In the genomic region with DNA sequence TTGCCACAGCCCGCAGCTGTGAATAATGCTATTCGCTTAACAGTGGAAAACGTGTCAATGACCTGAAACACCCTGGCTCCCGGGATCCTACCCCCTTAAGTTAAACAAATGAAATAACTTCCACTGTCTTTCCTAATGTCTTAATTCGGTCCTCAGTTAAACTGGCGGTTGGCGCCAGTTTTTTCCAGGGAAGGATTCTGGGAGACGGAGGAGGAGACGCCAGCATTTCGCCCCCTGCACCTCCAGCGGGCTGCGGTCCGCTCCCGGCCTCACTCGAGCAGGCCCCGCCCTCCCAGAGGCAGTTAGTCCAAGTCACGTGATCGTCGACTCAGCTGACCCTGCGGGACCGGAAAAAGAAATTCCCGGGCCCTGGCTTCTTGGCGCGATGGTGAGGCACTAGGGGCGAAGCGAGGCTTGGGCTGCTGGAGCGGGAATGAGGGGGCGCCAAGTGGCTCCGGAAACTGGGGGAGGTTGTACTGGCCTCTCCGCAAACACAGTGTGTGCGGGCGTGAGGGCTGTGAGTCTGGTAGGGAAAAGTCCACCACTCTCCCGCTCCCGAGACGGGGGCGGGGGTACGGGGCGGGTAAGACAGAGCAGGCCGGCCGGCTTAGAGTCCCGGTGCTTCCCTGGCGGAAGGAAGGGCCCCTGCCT, we compare ENCODE assay signal across 7 cellular contexts. TPM values are rescaled to one million over a fixed set of nuclear protein-coding genes. Genes with fewer than 3 reads are reported as not detected.
DNase-seq lines count a peak whose midpoint lies in the region; FAIRE-seq and TF ChIP-seq lines count a peak whose summit lies in the region.

Gene COMMD4 (plus strand): TSS at position 359 of the 651 bp plus-strand sequence. CDS start 27 bp downstream, at position 386.

- FAIRE-seq in GM18507 (lab: Jason Lieb, UNC) = peak; percentile 84

- H3K9ac ChIP-seq in HUES48 (ENCODE audit: low read depth, low read length) = peak within 1 kb of the TSS; percentile 87

- BruUV-seq in OCI-LY7 (replicated peaks; lab: Mats Ljungman, UMichigan) = no TSS peak

- CTCF ChIA-PET in OCI-LY7 (lab: Charles Lee; ENCODE audit: unreplicated experiment) = interaction anchor here (0.6 kb wide), 1 partner anchor 12 kb away, joined by 3 read pairs; no protein-coding TSS in a partner anchor

- TF ChIP-seq CTCF in OCI-LY7 (conservative IDR thresholded peaks at IDR 0.05; ENCODE audit: low read length) (no peak), epithelial cell of esophagus (IDR thresholded peaks at IDR 0.05; ENCODE audit: insufficient read depth, low read depth, low read length, missing control alignments) (no peak)

- peaks cover 3% of the 10 kb centered on the region; the same call in 1 of the 2 replicates for H3K4me1 ChIP-seq in HUES48 (ENCODE audit: control insufficient read depth, insufficient read depth, low read length)
- peaks cover 14% of the 10 kb centered on the region for H3K4me1 ChIP-seq in OCI-LY7 (ENCODE audit: insufficient read depth, low read length, poor library complexity, severe bottlenecking)

- H2AFZ ChIP-seq in OCI-LY7 (ENCODE audit: low read length) = peak within 1 kb of the TSS; percentile 89

- no peaks in the 10 kb centered on the region for H3K9me2 ChIP-seq in OCI-LY7 (ENCODE audit: insufficient read depth, low read length)

- no peak for DNase-seq in GM18507 (ENCODE audit: extremely low spot score, insufficient read length, low read depth)
- DNase-seq in OCI-LY7 (ENCODE audit: low spot score) = peak; percentile 95
- DNase-seq in activated T-cell treated with anti-CD3 and anti-CD28 coated beads for 4 hours = peak; percentile 51
- DNase-seq in epithelial cell of esophagus (ENCODE audit: low read depth) = peak; percentile 92
- DNase-seq in middle frontal gyrus (ENCODE audit: extremely low spot score, low spot score) = peak; percentile 91
- DNase-seq in stimulated activated CD8-positive, alpha-beta memory T cell treated with anti-CD3 and anti-CD28 coated beads, Interleukin-15, amount 100 ng/mL, for 48 hours (ENCODE audit: low read depth in 2 of 2) = peak; percentile 73 to 75

- peak within 1 kb of the TSS; percentile 61 for H3K27ac ChIP-seq in HUES48 (ENCODE audit: low read depth, low read length)
- peak within 1 kb of the TSS; percentile 38 for H3K27ac ChIP-seq in OCI-LY7 (ENCODE audit: low read depth, low read length, poor library complexity, severe bottlenecking)

- peak within 1 kb of the TSS; percentile 98 for H3K4me2 ChIP-seq in OCI-LY7 (ENCODE audit: low read length)

- peaks cover 12% of the 10 kb centered on the region; the same call in 1 of the 2 replicates for H3K79me2 ChIP-seq in OCI-LY7 (ENCODE audit: insufficient read depth, low read depth, low read length)

- H3K9me3 ChIP-seq in HUES48 (ENCODE audit: control insufficient read depth, insufficient read depth, low read length) (no peaks in the 10 kb centered on the region), OCI-LY7 (ENCODE audit: low read length) (no peaks in the 10 kb centered on the region)

- H3K36me3 ChIP-seq in HUES48 (ENCODE audit: control insufficient read depth, insufficient read depth, low read length) (peaks cover 25% of the 10 kb centered on the region), OCI-LY7 (ENCODE audit: insufficient read depth, low read length) (peaks cover 15% of the 10 kb centered on the region; the same call in 1 of the 2 replicates)

- H4K20me1 ChIP-seq in OCI-LY7 (ENCODE audit: insufficient read depth, low read length) = no peaks in the 10 kb centered on the region

- H3K27me3 ChIP-seq in HUES48 (ENCODE audit: control insufficient read depth, insufficient read depth, low read length) = no peaks in the 10 kb centered on the region

- intact Hi-C loops in OCI-LY7 (cut with micrococcal nuclease; ENCODE audit: unreplicated experiment) = no loop called here

- POLR2A ChIA-PET in OCI-LY7 (lab: Charles Lee) = interaction anchor here (0.9 kb wide), 1 partner anchor 505 kb away, joined by 4 read pairs; no protein-coding TSS in a partner anchor

- H3K4me3 ChIP-seq in HUES48 (ENCODE audit: low read depth, low read length) (peak within 1 kb of the TSS; percentile 79), OCI-LY7 (ENCODE audit: low read depth, low read length, poor library complexity, severe bottlenecking) (peak within 1 kb of the TSS; percentile 93), epithelial cell of esophagus (ENCODE audit: low read length) (peak within 1 kb of the TSS; percentile 82)

RNA-seq across cellular contexts. Expression of gene COMMD4, which starts in this region (rescaled TPM):
- 123 and 129 TPM in 2 replicates for total RNA-seq in OCI-LY7 (2014; rRNA removed; shearing (Covaris generic))
- total RNA-seq in OCI-LY7 (2022) = 120 and 133 TPM in 2 replicates
